14 cellular contexts compared by ENCODE assay signal in the genomic region with DNA sequence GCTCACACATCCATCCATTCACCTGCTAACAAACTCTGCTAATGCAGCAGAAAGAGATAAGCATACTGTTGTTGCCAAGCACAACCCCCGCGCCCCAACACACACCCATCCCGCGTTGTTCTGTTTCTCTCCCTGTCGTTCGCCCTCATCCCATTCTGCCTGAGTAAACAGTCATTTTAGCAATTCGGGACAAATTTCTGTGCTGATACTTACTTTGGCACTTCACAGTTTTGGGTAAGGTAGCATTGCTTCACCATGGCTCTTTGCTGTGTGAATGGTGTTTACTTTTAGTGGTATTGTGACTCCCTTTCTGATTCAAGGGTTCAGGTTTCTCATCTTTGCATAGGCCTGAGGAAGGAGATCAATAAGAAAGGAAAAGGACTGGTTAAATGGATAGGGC.
"Had no signal": no experiment of that assay in that cellular context is flagged by ENCODE, and none has a peak within 500 bp of the region (broad histone marks: within the 10 kb centered on the region; RNA-seq: fewer than 3 reads in every experiment).

No MANE protein-coding gene starts in this region.

- H3K4me3 Mint-ChIP-seq: activated CD4-positive, alpha-beta T cell treated with anti-CD3 and anti-CD28 coated beads, Interleukin-2, amount 10 ng/mL, durations not matched to agents 7 days and 5 days; activated naive CD8-positive, alpha-beta T cell treated with anti-CD3 and anti-CD28 coated beads, Interleukin-2, amount 10 ng/mL, durations not matched to agents 7 days and 5 days; nephron had no signal

- DNase-seq: activated CD4-positive, alpha-beta T cell treated with anti-CD3 and anti-CD28 coated beads, Interleukin-2, amount 10 ng/mL, durations not matched to agents 7 days and 5 days; activated CD4-positive, CD25-positive, alpha-beta regulatory T cell; activated CD8-positive, alpha-beta memory T cell treated with anti-CD3 and anti-CD28 coated beads for 24 hours; activated naive CD8-positive, alpha-beta T cell treated with anti-CD3 and anti-CD28 coated beads, Interleukin-2, amount 10 ng/mL, durations not matched to agents 7 days and 5 days; aorta; foreskin melanocyte; heart left ventricle; islet precursor cell; mucosa of descending colon; stimulated activated CD4-positive, alpha-beta T cell treated with anti-CD3 and anti-CD28 coated beads, Interleukin-12 subunit alpha, Interleukin-12 subunit beta, amount 100 ng/mL, for 4 hours; stimulated activated naive CD8-positive, alpha-beta T cell treated with anti-CD3 and anti-CD28 coated beads, Interleukin-15, Interleukin-2, amounts not matched to agents 100 U/mL and 50 U/mL, for 24 hours; upper lobe of left lung had no signal

- H3K9me3 Mint-ChIP-seq: activated CD4-positive, alpha-beta T cell treated with anti-CD3 and anti-CD28 coated beads, Interleukin-2, amount 10 ng/mL, durations not matched to agents 7 days and 5 days; activated naive CD8-positive, alpha-beta T cell treated with anti-CD3 and anti-CD28 coated beads, Interleukin-2, amount 10 ng/mL, durations not matched to agents 7 days and 5 days; activated T-helper 2 cell treated with anti-CD3 and anti-CD28 coated beads, Interferon-gamma antibody, Interleukin-2, Interleukin-4, amounts not matched to agents 10 μg/mL and 5 μg/mL and 100 μg/mL, durations not matched to agents 14 hours and 24 hours and 36 hours; nephron had no signal

- ATAC-seq: mucosa of descending colon; stimulated activated naive CD8-positive, alpha-beta T cell treated with anti-CD3 and anti-CD28 coated beads, Interleukin-15, Interleukin-2, amounts not matched to agents 100 U/mL and 50 U/mL, for 24 hours had no signal

- H3K27me3 Mint-ChIP-seq: activated CD4-positive, alpha-beta T cell treated with anti-CD3 and anti-CD28 coated beads, Interleukin-2, amount 10 ng/mL, durations not matched to agents 7 days and 5 days; activated naive CD8-positive, alpha-beta T cell treated with anti-CD3 and anti-CD28 coated beads, Interleukin-2, amount 10 ng/mL, durations not matched to agents 7 days and 5 days had no signal

- H3K27ac Mint-ChIP-seq: activated CD4-positive, alpha-beta T cell treated with anti-CD3 and anti-CD28 coated beads, Interleukin-2, amount 10 ng/mL, durations not matched to agents 7 days and 5 days; activated naive CD8-positive, alpha-beta T cell treated with anti-CD3 and anti-CD28 coated beads, Interleukin-2, amount 10 ng/mL, durations not matched to agents 7 days and 5 days; activated T-helper 2 cell treated with anti-CD3 and anti-CD28 coated beads, Interferon-gamma antibody, Interleukin-2, Interleukin-4, amounts not matched to agents 10 μg/mL and 5 μg/mL and 100 μg/mL, durations not matched to agents 14 hours and 24 hours and 36 hours had no signal
